Comparison of ENCODE assay signal across 36 cellular contexts in the genomic region with DNA sequence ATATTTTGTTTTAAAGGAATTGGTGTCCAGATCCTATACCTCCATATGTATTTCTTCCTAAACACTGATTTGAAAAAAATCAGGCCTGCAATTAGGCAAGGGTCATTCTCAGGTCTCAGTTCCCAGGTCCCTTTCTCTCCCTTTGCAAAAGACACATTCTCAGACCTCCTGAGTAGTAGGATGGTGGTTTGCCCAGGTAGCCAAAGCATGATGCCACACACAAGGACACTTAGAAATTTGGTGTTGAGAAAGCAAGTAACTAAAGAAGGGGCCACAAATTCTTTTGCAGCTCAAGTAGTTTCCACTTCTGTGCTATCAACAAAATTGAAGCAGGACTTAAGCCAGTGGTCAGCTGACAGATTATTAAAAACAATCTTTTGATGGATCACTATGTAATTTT. TPM values are rescaled to one million over a fixed set of nuclear protein-coding genes. Genes with fewer than 3 reads are reported as not detected.
"Had no signal": no experiment of that assay in that cellular context is flagged by ENCODE, and none has a peak within 500 bp of the region (broad histone marks: within the 10 kb centered on the region; RNA-seq: fewer than 3 reads in every experiment).

No MANE protein-coding gene starts in this region.

- H3K27me3 ChIP-seq: body of pancreas, breast epithelium had no signal

- ATAC-seq: activated CD4-positive, alpha-beta T cell treated with anti-CD3 and anti-CD28 coated beads for 36 hours; activated CD4-positive, CD25-positive, alpha-beta regulatory T cell treated with anti-CD3 and anti-CD28 coated beads, Interleukin-2, amount 50 U/mL, for 24 hours; activated CD8-positive, alpha-beta T cell treated with anti-CD3 and anti-CD28 coated beads for 36 hours; activated naive CD4-positive, alpha-beta T cell treated with anti-CD3 and anti-CD28 coated beads, Interleukin-2, amount 50 U/mL, for 72 hours; activated T-cell treated with anti-CD3 and anti-CD28 coated beads, Interleukin-2, amount 50 U/mL, for 4 hours; activated T-cell treated with anti-CD3 and anti-CD28 coated beads, Interleukin-2, amount 50 U/mL, for 72 hours; activated T-helper 17 cell treated with anti-CD3 and anti-CD28 coated beads, Interleukin-2, amount 50 U/mL, for 72 hours; body of pancreas; WTC11 had no signal

- H3K4me3 ChIP-seq: adrenal gland, body of pancreas, breast epithelium had no signal

- H3K4me1 ChIP-seq: adrenal gland, body of pancreas, breast epithelium had no signal

- H3K27ac ChIP-seq: adrenal gland, body of pancreas, brain microvascular endothelial cell, breast epithelium, WERI-Rb-1 had no signal

- DNase-seq: activated CD4-positive, alpha-beta memory T cell treated with anti-CD3 and anti-CD28 coated beads for 36 hours; activated CD4-positive, alpha-beta T cell treated with anti-CD3 and anti-CD28 coated beads for 1 hour; activated CD4-positive, alpha-beta T cell treated with anti-CD3 and anti-CD28 coated beads for 36 hours; activated CD4-positive, alpha-beta T cell treated with anti-CD3 and anti-CD28 coated beads, Interleukin-2, amount 10 ng/mL, durations not matched to agents 24 days and 14 days; activated CD4-positive, alpha-beta T cell treated with anti-CD3 and anti-CD28 coated beads, Interleukin-2, amount 50 U/mL, for 1 hour; activated CD4-positive, alpha-beta T cell treated with anti-CD3 and anti-CD28 coated beads, Interleukin-2, amount 50 U/mL, for 4 hours; activated CD4-positive, CD25-positive, alpha-beta regulatory T cell; activated CD8-positive, alpha-beta memory T cell treated with anti-CD3 and anti-CD28 coated beads, Interleukin-2, amount 50 U/mL, for 4 hours; activated CD8-positive, alpha-beta T cell treated with anti-CD3 and anti-CD28 coated beads for 36 hours; activated effector memory CD4-positive, alpha-beta T cell treated with anti-CD3 and anti-CD28 coated beads, Interleukin-2, amount 50 U/mL, for 16 hours; activated gamma-delta T cell treated with Interleukin-2 at 50 U/mL for 16 hours; activated naive CD4-positive, alpha-beta T cell; activated naive CD4-positive, alpha-beta T cell treated with anti-CD3 and anti-CD28 coated beads for 36 hours; activated naive CD4-positive, alpha-beta T cell treated with anti-CD3 and anti-CD28 coated beads, Interleukin-2, amount 50 U/mL, for 16 hours; activated naive CD8-positive, alpha-beta T cell treated with anti-CD3 and anti-CD28 coated beads for 36 hours; activated T-cell treated with anti-CD3 and anti-CD28 coated beads for 4 hours; activated T-cell treated with anti-CD3 and anti-CD28 coated beads, Interleukin-2, amount 50 U/mL, for 1 hour; activated T-cell treated with anti-CD3 and anti-CD28 coated beads, Interleukin-2, amount 50 U/mL, for 4 hours; activated T-cell treated with anti-CD3 and anti-CD28 coated beads, Interleukin-2, amount 50 U/mL, for 72 hours; adrenal gland; amniotic stem cell; aorta; body of pancreas; brain microvascular endothelial cell; central memory CD4-positive, alpha-beta T cell; T-helper 1 cell; T-helper 2 cell; T-helper 9 cell; WERI-Rb-1 had no signal

- H3K36me3 ChIP-seq: adrenal gland, brain microvascular endothelial cell, breast epithelium, WERI-Rb-1 had no signal

- H3K9me3 ChIP-seq: adrenal gland, body of pancreas, breast epithelium had no signal

RNA-seq across cellular contexts. Expression of gene MYO5B, which starts 6.5 kb away (rescaled TPM):
- total RNA-seq: activated CD8-positive, alpha-beta memory T cell treated with anti-CD3 and anti-CD28 coated beads for 36 hours; activated T-helper 1 cell treated with anti-CD3 and anti-CD28 coated beads, Interleukin-12 subunit alpha, Interleukin-12 subunit beta, Interleukin-2, Interleukin-4 antibody, amounts not matched to agents 30 ng/mL and 10 ng/mL and 1 ng/mL, durations not matched to agents 14 hours and 24 hours and 36 hours had no signal
